Comparison of ENCODE assay signal across 1 cellular context in the genomic region with DNA sequence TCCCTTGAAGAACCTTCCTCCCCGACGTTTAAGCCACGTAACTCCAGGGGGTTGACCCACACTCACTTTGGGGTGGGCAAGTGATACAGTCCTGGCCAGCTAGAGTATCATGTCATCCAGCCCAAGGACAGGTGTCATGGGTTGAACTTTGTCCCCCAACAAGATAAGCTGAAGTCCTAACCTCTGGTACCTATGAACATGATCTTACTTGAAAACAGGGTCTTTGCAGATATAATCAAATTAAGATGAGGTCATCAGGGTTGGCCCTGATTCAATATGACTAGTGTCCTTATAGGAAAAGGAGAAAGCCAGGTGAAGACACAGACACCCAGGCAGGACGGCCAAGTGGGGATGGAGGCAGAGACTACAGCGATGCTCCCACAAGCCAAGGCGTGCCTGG.
TF ChIP-seq lines count a peak whose summit lies in the region.

No MANE protein-coding gene starts in this region.

TF ChIP-seq in IMR-90, 13 proteins besides CTCF, POLR2A, EP300 and RAD21:
- TF ChIP-seq RCOR1 (IDR thresholded peaks at IDR 0.05; ENCODE audit: insufficient replicate concordance, low read length) (no peak), CEBPB (IDR thresholded peaks at IDR 0.05; ENCODE audit: low read depth, low read length) (no peak), MAZ (IDR thresholded peaks at IDR 0.05; ENCODE audit: borderline replicate concordance, low read depth, low read length) (no peak), FOS (IDR thresholded peaks at IDR 0.05; ENCODE audit: low read depth, low read length) (no peak), SMC3 (IDR thresholded peaks at IDR 0.05; ENCODE audit: low read depth, low read length) (no peak), MAFK (IDR thresholded peaks at IDR 0.05; ENCODE audit: low read depth, low read length) (no peak)
- TF ChIP-seq, protein P1, sequence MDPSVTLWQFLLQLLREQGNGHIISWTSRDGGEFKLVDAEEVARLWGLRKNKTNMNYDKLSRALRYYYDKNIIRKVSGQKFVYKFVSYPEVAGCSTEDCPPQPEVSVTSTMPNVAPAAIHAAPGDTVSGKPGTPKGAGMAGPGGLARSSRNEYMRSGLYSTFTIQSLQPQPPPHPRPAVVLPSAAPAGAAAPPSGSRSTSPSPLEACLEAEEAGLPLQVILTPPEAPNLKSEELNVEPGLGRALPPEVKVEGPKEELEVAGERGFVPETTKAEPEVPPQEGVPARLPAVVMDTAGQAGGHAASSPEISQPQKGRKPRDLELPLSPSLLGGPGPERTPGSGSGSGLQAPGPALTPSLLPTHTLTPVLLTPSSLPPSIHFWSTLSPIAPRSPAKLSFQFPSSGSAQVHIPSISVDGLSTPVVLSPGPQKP (IDR thresholded peaks at IDR 0.05; ENCODE audit: borderline replicate concordance, low read depth, low read length): no peak
TF ChIP-seq in IMR-90: peak in this region for 0.
